In the genomic region with DNA sequence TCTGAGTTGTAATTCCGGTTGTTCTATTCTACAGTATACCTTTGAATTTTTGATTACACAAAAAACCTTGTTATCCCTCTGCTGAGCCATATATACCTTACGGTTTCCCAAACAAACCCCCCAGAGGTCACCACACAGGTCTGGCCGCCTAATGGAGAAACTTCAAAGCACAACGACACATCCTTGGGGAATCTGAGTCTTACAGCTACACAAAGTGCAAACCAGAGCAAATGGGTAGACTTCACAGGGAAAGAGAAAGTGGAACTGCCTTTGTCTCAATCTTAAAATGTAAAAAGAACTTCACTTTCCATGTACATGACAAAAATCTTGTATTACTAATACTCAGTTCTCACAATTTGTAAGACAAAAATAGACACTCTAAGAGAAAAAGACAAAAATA, we compare ENCODE assay signal across 9 cellular contexts. TPM values are rescaled to one million over a fixed set of nuclear protein-coding genes. Genes with fewer than 3 reads are reported as not detected.
DNase-seq lines count a peak whose midpoint lies in the region; ATAC-seq and TF ChIP-seq lines count a peak whose summit lies in the region.
"Had no signal": no experiment of that assay in that cellular context is flagged by ENCODE, and none has a peak within 500 bp of the region (broad histone marks: within the 10 kb centered on the region; RNA-seq: fewer than 3 reads in every experiment).

No MANE protein-coding gene starts in this region.

- peaks cover 47% of the 10 kb centered on the region for H3K4me1 Mint-ChIP-seq in activated T-cell treated with anti-CD3 and anti-CD28 coated beads, Interleukin-2, amount 50 U/mL, for 4 hours (ENCODE audit: low read depth)

- H3K4me3 Mint-ChIP-seq in activated T-cell treated with anti-CD3 and anti-CD28 coated beads, Interleukin-2, amount 50 U/mL, for 4 hours: peak overlapping the region; percentile 89

- peaks cover 31% of the 10 kb centered on the region for H3K4me1 ChIP-seq in adipocyte (ENCODE audit: control insufficient read depth, insufficient read depth, low read length)
- H3K4me1 ChIP-seq in right lobe of liver: peaks cover 0 to 51% (median 18%) of the 10 kb centered on the region in 4 donors
- peaks cover 33 to 78% (median 54%) of the 10 kb centered on the region in 4 donors for H3K4me1 ChIP-seq in transverse colon

- in situ Hi-C loops in transverse colon (cut with MboI; ENCODE audit: low pct_ligation_motif_present in 1 of 4, low pct_unique_long_range_greater_than_20kb in 1 of 4, low sequenced_read_pairs in 3 of 4): no loop called here

- H3K9me3 ChIP-seq in adipocyte (ENCODE audit: control insufficient read depth, low read length): no peaks in the 10 kb centered on the region
- H3K9me3 ChIP-seq in right lobe of liver: no peaks in the 10 kb centered on the region
- no peaks in the 10 kb centered on the region for H3K9me3 ChIP-seq in transverse colon

- CTCF ChIA-PET in GM10248 (lab: Yijun Ruan, JAX): interaction anchor here (1.4 to 1.8 kb wide), 2 partner anchors 14 to 64 kb away, joined by 4 to 6 read pairs; partner anchors contain the start of gene C16orf95

- peaks cover 2% of the 10 kb centered on the region for H3K36me3 Mint-ChIP-seq in activated T-cell treated with anti-CD3 and anti-CD28 coated beads, Interleukin-2, amount 50 U/mL, for 4 hours (ENCODE audit: insufficient read depth)

- 28% methylated on average over 4 of the region's 4 CpGs for WGBS in right lobe of liver (ENCODE audit: insufficient coverage, low coverage, low lambda C conversion rate, missing lambda C conversion rate)
- WGBS in transverse colon (ENCODE audit: low coverage in 1 of 2), 2 donors: 48 to 75% methylated on average over 1 to 4 of the region's 4 CpGs

- intact Hi-C loops in right lobe of liver (cut with DNase I) (no loop called here), transverse colon (cut with DNase I; ENCODE audit: low total_unique reads) (no loop called here)

- H3K4me3 ChIP-seq in adipocyte (ENCODE audit: low read length) (peak overlapping the region; percentile 86), right lobe of liver (peak overlapping the region in 2 of 3 donors; percentile 73 to 85), transverse colon (peak overlapping the region in 3 of 4 donors; percentile 2 to 95 (median 6))

- no peak for TF ChIP-seq EP300 in transverse colon (IDR thresholded peaks at IDR 0.05; ENCODE audit: low read depth)

- H3K27ac ChIP-seq in right lobe of liver: peak overlapping the region; percentile 44 to 85 (median 68)
- H3K27ac ChIP-seq in transverse colon: peak overlapping the region; percentile 94 to 98 (median 96)

- POLR2A ChIA-PET in GM10248 (lab: Yijun Ruan, JAX): no interaction called here

- no peak for ATAC-seq in activated T-cell treated with anti-CD3 and anti-CD28 coated beads, Interleukin-2, amount 50 U/mL, for 4 hours
- ATAC-seq in right lobe of liver (no peak), HG02885 (IDR thresholded peaks at IDR 0.05; ENCODE audit: poor library complexity, unreplicated experiment) (no peak)

- H3K36me3 ChIP-seq in adipocyte (ENCODE audit: control insufficient read depth, insufficient read depth, low read length, severe bottlenecking) (no peaks in the 10 kb centered on the region), right lobe of liver (no peaks in the 10 kb centered on the region), transverse colon (no peaks in the 10 kb centered on the region)

- H3K27me3 ChIP-seq in adipocyte (replicated peaks; ENCODE audit: control insufficient read depth, insufficient read depth, low read length) (no peaks in the 10 kb centered on the region), right lobe of liver (no peaks in the 10 kb centered on the region), transverse colon (no peaks in the 10 kb centered on the region)

- H3K9me3 Mint-ChIP-seq in activated T-cell treated with anti-CD3 and anti-CD28 coated beads, Interleukin-2, amount 50 U/mL, for 4 hours: no peaks in the 10 kb centered on the region

- TF ChIP-seq CTCF in right lobe of liver (IDR thresholded peaks at IDR 0.05) (no peak), transverse colon (IDR thresholded peaks at IDR 0.05) (no peak), GM10248 (IDR thresholded peaks at IDR 0.05; ENCODE audit: control extremely low read depth, extremely low read depth, low read depth, missing control alignments) (no peak)

- DNase-seq in activated T-cell treated with anti-CD3 and anti-CD28 coated beads, Interleukin-2, amount 50 U/mL, for 4 hours: no peak
- DNase-seq in activated T-cell treated with anti-CD3 and anti-CD28 coated beads for 4 hours (no peak), adipocyte (ENCODE audit: low read depth) (peak; percentile 51), right lobe of liver (no peak), transverse colon (no peak), DMS 273 treated with DMSO at 0.1 percent for 48 hours (lab: John Stamatoyannopoulos, UW) (no peak), GM10248 (ENCODE audit: extremely low spot score) (no peak)
- DNase-seq: NCI-H2081 treated with DMSO at 0.1 percent for 48 hours had no signal

- H3K9ac ChIP-seq in adipocyte (ENCODE audit: low read length): peak overlapping the region; percentile 92

- no peak for TF ChIP-seq POLR2A in right lobe of liver (IDR thresholded peaks at IDR 0.05)
- TF ChIP-seq POLR2A in transverse colon (IDR thresholded peaks at IDR 0.05): no peak

- peaks cover 2% of the 10 kb centered on the region for H3K27me3 Mint-ChIP-seq in activated T-cell treated with anti-CD3 and anti-CD28 coated beads, Interleukin-2, amount 50 U/mL, for 4 hours (ENCODE audit: low read depth)

RNA-seq across cellular contexts. Expression of gene FBXO31, which starts 2.7 kb away (rescaled TPM):
- total RNA-seq in activated T-cell treated with anti-CD3 and anti-CD28 coated beads, Interleukin-2, amount 50 U/mL, for 4 hours: 10 to 100 TPM; 53.0 to 58.1 (median 55.5) TPM
- total RNA-seq in right lobe of liver (10 to 100 TPM; 20.6 to 56.9 (median 31.1) TPM), transverse colon (100 to 1,000 TPM in 3 of 4 donors, 10 to 100 TPM in 1; 83.6 to 403 (median 224) TPM)

RNA-seq across cellular contexts. Expression of gene MAP1LC3B, which starts 11.3 kb away (rescaled TPM):
- total RNA-seq in activated T-cell treated with anti-CD3 and anti-CD28 coated beads, Interleukin-2, amount 50 U/mL, for 4 hours: 10 to 100 TPM; 31.5 to 43.2 (median 31.6) TPM
- total RNA-seq in right lobe of liver (10 to 100 TPM; 16.5 to 48.8 (median 25.6) TPM), transverse colon (10 to 100 TPM; 15.7 to 69.5 (median 39.9) TPM)

Comparison
In these comparisons a context has a peak if more than half of its experiments do, and no peak if none do; other contexts are left out.
1. H3K4me3 ChIP-seq: peak in every context shown above with its lines; median percentile 86 in adipocyte; 79 in right lobe of liver; 6 in transverse colon.